In the genomic region with DNA sequence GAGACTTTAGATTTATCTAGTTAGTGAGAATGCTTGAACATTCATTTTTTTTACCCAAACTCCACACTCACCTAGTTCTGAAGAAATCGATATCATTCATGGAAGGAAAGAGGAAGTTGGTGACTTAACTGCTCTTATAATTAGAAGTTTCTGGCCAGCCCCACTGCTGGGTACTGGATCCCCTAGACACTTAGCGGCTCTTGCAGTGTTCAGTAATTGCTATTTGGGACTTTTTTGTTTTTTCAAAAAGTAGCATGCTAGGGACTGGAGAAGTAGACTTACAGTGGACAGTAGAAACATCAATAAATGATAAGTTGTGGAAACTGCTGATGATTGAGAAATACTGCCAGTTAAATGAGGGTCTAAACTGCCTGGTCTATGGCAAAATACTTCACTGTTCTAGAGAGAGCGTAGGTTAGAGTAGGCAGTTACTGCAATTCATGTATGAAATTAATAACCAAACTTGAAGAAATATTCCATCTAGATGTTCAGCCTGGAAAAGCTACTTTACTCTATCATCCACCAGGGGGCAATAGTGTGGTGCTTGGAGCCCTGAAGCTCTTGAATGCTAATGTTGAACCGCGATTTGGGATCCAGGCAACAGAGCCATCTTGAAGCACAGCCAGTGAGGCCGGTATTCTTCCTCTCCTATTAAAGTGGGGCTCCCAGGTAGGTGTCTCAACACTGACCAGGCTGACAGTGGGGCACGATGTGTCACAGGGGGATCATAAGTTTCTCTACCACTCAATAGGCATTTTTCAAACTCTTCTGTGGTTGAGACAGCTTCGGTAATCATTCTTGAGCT, we compare ENCODE assay signal across 9 cellular contexts.
DNase-seq lines count a peak whose midpoint lies in the region; ATAC-seq and TF ChIP-seq lines count a peak whose summit lies in the region.
"Had no signal": no experiment of that assay in that cellular context is flagged by ENCODE, and none has a peak within 500 bp of the region (broad histone marks: within the 10 kb centered on the region; RNA-seq: fewer than 3 reads in every experiment).

No MANE protein-coding gene starts in this region.

- H3K4me3 ChIP-seq in lung: no peak overlapping the region

- POLR2A ChIA-PET in RWPE1 (lab: Yijun Ruan, JAX; ENCODE audit: low non-redundant PET): no interaction called here

- H3K9me3 ChIP-seq in lung (ENCODE audit: control insufficient read depth in 2 of 2, insufficient read depth in 1 of 2, low read length in 1 of 2): no peaks in the 10 kb centered on the region

- H3K27ac ChIP-seq in RWPE1 (no peak overlapping the region), lung (ENCODE audit: low read depth in 1 of 2, low read length in 1 of 2) (no peak overlapping the region)

- DNase-seq in NCI-H2081 (lab: John Stamatoyannopoulos, UW) (peak; percentile 65 to 81), NCI-H2081 treated with DMSO at 0.1 percent for 48 hours (lab: John Stamatoyannopoulos, UW) (no peak), RWPE1 (ENCODE audit: low spot score) (peak; percentile 36), dermis blood vessel endothelial cell (peak; percentile 80), lung (ENCODE audit: low spot score) (peak; percentile 38), type B pancreatic cell (ENCODE audit: extremely low spot score, unreplicated experiment) (peak; percentile 62)

- H3K36me3 ChIP-seq in lung (ENCODE audit: control insufficient read depth in 2 of 2, insufficient read depth in 2 of 2, low read length in 2 of 2): no peaks in the 10 kb centered on the region

- no peaks in the 10 kb centered on the region for H3K36me3 Mint-ChIP-seq in type B pancreatic cell
- H3K36me3 Mint-ChIP-seq: CD4-positive, CD25-positive, alpha-beta regulatory T cell had no signal

- ATAC-seq in GM21825 (IDR thresholded peaks at IDR 0.05; ENCODE audit: unreplicated experiment): peak; percentile 69
- ATAC-seq in lung (ENCODE audit: insufficient read depth, low FRiP score): no peak

- H3K4me1 ChIP-seq in lung (ENCODE audit: control insufficient read depth in 2 of 2, insufficient read depth in 2 of 2, low read length in 2 of 2): no peaks in the 10 kb centered on the region

- CTCF ChIA-PET in RWPE1 (lab: Yijun Ruan, JAX): interaction anchor here (0.5 to 1.5 kb wide), 4 partner anchors 12 to 358 kb away, joined by 3 to 4 read pairs (median 3); no protein-coding TSS in a partner anchor

- no peak overlapping the region for H3K4me3 Mint-ChIP-seq in type B pancreatic cell
- H3K4me3 Mint-ChIP-seq: CD4-positive, CD25-positive, alpha-beta regulatory T cell had no signal

- 25 to 29% methylated on average over 8 of the region's 8 CpGs for WGBS in lung, 2 donors

- no peak overlapping the region for H3K27ac Mint-ChIP-seq in type B pancreatic cell
- H3K27ac Mint-ChIP-seq: CD4-positive, CD25-positive, alpha-beta regulatory T cell had no signal

- no peaks in the 10 kb centered on the region for H3K9me3 Mint-ChIP-seq in type B pancreatic cell

- H3K27me3 Mint-ChIP-seq in type B pancreatic cell: peaks cover 5% of the 10 kb centered on the region

- peaks cover 5% of the 10 kb centered on the region for H3K4me1 Mint-ChIP-seq in type B pancreatic cell (ENCODE audit: unreplicated experiment)

- H3K27me3 ChIP-seq in lung (ENCODE audit: control insufficient read depth, insufficient read depth): no peaks in the 10 kb centered on the region

- TF ChIP-seq CTCF in LNCAP (IDR thresholded peaks at IDR 0.05) (peak; percentile 69), RWPE1 (conservative IDR thresholded peaks at IDR 0.05; ENCODE audit: low read depth) (peak; percentile 37), lung (IDR thresholded peaks at IDR 0.05; ENCODE audit: control extremely low read depth, extremely low read depth) (peak; percentile 34), type B pancreatic cell (conservative IDR thresholded peaks at IDR 0.05) (peak; percentile 86)

Comparison
In these comparisons a context has a peak if more than half of its experiments do, and no peak if none do; other contexts are left out.
1. CTCF ChIP-seq: peak in every context shown above with its lines; median percentile 86 in type B pancreatic cell; 69 in LNCAP; 37 in RWPE1; 34 in lung.